17 cellular contexts compared by ENCODE assay signal in the genomic region with DNA sequence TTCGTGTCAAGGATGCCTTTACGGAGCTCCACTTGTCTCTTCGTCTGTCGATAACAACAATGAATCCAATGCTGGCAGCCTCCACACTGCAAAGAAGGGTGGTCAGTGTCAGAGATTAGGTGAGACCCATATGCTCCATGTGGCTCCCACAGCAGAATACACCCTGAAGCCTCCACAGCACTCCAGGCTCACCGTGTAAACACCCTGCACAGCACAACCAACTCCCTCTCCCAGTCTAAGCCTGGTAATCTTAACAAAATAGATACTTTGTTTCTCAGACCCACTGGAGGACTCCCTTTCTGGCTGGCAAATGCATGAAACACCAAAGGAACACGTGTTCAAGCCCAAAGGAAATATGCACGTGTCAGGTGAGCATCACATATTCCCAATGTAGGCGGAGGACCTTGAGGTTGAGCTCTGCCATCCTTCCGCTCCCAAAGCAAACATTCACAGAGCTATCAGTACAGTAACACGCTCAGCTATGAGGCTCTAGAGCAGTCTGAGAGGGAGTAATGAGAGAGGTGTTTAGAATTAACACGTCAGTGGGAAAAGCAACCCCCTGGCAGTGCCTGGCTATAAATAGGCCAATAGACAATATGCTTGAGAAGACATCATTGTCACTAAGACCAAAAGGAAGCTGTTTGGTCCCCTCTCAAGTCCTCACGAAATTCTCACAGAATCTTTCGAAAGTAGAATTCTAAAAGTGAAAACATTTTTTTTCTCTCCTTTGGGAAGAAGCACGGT.
"Had no signal": no experiment of that assay in that cellular context is flagged by ENCODE, and none has a peak within 500 bp of the region (broad histone marks: within the 10 kb centered on the region; RNA-seq: fewer than 3 reads in every experiment).

No MANE protein-coding gene starts in this region.

- ATAC-seq: activated CD8-positive, alpha-beta T cell treated with anti-CD3 and anti-CD28 coated beads, Interleukin-2, amount 10 ng/mL, durations not matched to agents 7 days and 5 days; natural killer cell treated with Interleukin-12 subunit alpha and Interleukin-12 subunit beta and Interleukin-15 and Interleukin-18, amount 100 ng/mL, for 72 hours; stimulated activated effector memory CD8-positive, alpha-beta T cell treated with anti-CD3 and anti-CD28 coated beads, Interleukin-12 subunit alpha, Interleukin-12 subunit beta, amount 100 ng/mL, for 72 hours had no signal

- H3K9me3 ChIP-seq: adrenal gland, colonic mucosa, vagina had no signal

- H3K27ac ChIP-seq: adrenal gland, cardiac muscle cell, colonic mucosa, esophagus muscularis mucosa, tibial nerve, vagina had no signal

- H3K4me1 ChIP-seq: colonic mucosa, esophagus muscularis mucosa, tibial nerve, vagina had no signal

- H3K36me3 ChIP-seq: adrenal gland, cardiac muscle cell, colonic mucosa, esophagus muscularis mucosa, tibial nerve, vagina had no signal

- H3K27me3 ChIP-seq: adrenal gland, cardiac muscle cell, colonic mucosa, esophagus muscularis mucosa, tibial nerve, vagina had no signal

- H3K4me3 ChIP-seq: adrenal gland, cardiac muscle cell, colonic mucosa, esophagus muscularis mucosa, tibial nerve, vagina had no signal

- DNase-seq: activated CD4-positive, alpha-beta T cell treated with anti-CD3 and anti-CD28 coated beads for 4 hours; activated CD8-positive, alpha-beta memory T cell treated with anti-CD3 and anti-CD28 coated beads, Interleukin-2, amount 50 U/mL, for 4 hours; activated CD8-positive, alpha-beta T cell treated with anti-CD3 and anti-CD28 coated beads, Interleukin-2, amount 10 ng/mL, durations not matched to agents 7 days and 5 days; activated effector memory CD4-positive, alpha-beta T cell treated with anti-CD3 and anti-CD28 coated beads, Interleukin-2, amount 50 U/mL, for 16 hours; activated T-cell treated with anti-CD3 and anti-CD28 coated beads, Interleukin-2, amount 50 U/mL, for 48 hours; adrenal gland; colonic mucosa; glutamatergic neuron; mesenchymal stem cell; posterior cingulate gyrus; retina had no signal
